In the genomic region with DNA sequence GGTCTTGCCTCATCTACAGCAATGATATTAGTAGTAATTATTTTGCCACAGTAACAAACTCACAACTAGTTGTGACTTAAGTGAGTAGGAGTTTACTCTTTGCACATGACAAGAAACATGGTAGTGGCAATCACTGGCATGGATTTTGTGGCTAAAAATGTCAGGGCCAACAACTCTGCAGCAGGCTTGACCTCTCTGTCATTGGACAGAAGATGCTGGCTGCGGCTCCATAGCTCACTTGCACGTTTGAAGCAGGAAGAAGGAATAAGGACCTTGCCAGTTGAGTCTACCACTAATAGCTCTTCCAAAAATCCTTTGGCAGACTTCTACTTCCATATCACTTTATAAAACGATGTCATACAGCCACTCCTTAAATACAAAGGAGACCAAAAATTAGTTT, we compare ENCODE assay signal across 21 cellular contexts.
DNase-seq lines count a peak whose midpoint lies in the region; ATAC-seq, FAIRE-seq and TF ChIP-seq lines count a peak whose summit lies in the region.
"Had no signal": no experiment of that assay in that cellular context is flagged by ENCODE, and none has a peak within 500 bp of the region (broad histone marks: within the 10 kb centered on the region; RNA-seq: fewer than 3 reads in every experiment).

No MANE protein-coding gene starts in this region.

- TF ChIP-seq POLR2A in HepG2 (IDR thresholded peaks at IDR 0.05; ENCODE audit: insufficient read depth in 1 of 2, low read depth in 2 of 2, low read length in 2 of 2) (no peak), right lobe of liver (IDR thresholded peaks at IDR 0.05) (no peak)

- H3K9me3 ChIP-seq in HepG2 (ENCODE audit: low read length) (no peaks in the 10 kb centered on the region), right lobe of liver (no peaks in the 10 kb centered on the region), Panc1 (ENCODE audit: control insufficient read depth, insufficient read depth, low read depth, low read length) (no peaks in the 10 kb centered on the region), mesenchymal stem cell (ENCODE audit: control insufficient read depth, low read length) (no peaks in the 10 kb centered on the region)
- H3K9me3 ChIP-seq: A549; BLaER1 treated with 17β-estradiol and CSF1 and Interleukin-3, amounts not matched to agents 10 nM and 100 nM; Caco-2 had no signal

- H3K27ac Mint-ChIP-seq in nephron progenitor cell: no peak overlapping the region
- H3K27ac Mint-ChIP-seq: B cell; CD4-positive, alpha-beta T cell; CD8-positive, alpha-beta T cell had no signal

- H3K27me3 Mint-ChIP-seq in nephron progenitor cell (ENCODE audit: low read depth, poor library complexity): no peaks in the 10 kb centered on the region
- H3K27me3 Mint-ChIP-seq: B cell; CD4-positive, alpha-beta T cell had no signal

- no peak overlapping the region for H2BK15ac ChIP-seq in mesenchymal stem cell (ENCODE audit: low read depth, poor library complexity, severe bottlenecking)

- no peaks in the 10 kb centered on the region for H3K4me1 ChIP-seq in HepG2 (ENCODE audit: insufficient read depth, low read length)
- no peaks in the 10 kb centered on the region for H3K4me1 ChIP-seq in right lobe of liver
- H3K4me1 ChIP-seq in Panc1 (ENCODE audit: control insufficient read depth, insufficient read depth, low read length): peaks cover 9% of the 10 kb centered on the region
- peaks cover 3% of the 10 kb centered on the region for H3K4me1 ChIP-seq in mesenchymal stem cell (ENCODE audit: control insufficient read depth, insufficient read depth, low read depth, low read length)
- H3K4me1 ChIP-seq: BLaER1 treated with 17β-estradiol and CSF1 and Interleukin-3, amounts not matched to agents 10 nM and 100 nM; Caco-2 had no signal

- no peak overlapping the region for H3K14ac ChIP-seq in mesenchymal stem cell (ENCODE audit: low read length in 2 of 2)

- H3K27ac ChIP-seq in HepG2 (ENCODE audit: extremely low read length, insufficient read depth, low read length): no peak overlapping the region
- no peak overlapping the region for H3K27ac ChIP-seq in right lobe of liver
- H3K27ac ChIP-seq in Panc1 (ENCODE audit: low read length): peak overlapping the region; percentile 44; the same call in 1 of the 2 replicates
- no peak overlapping the region for H3K27ac ChIP-seq in mesenchymal stem cell (ENCODE audit: low read length, poor library complexity, severe bottlenecking)
- H3K27ac ChIP-seq: 22Rv1; A549; BLaER1 treated with 17β-estradiol and CSF1 and Interleukin-3, amounts not matched to agents 10 nM and 100 nM; C4-2B had no signal

- H3K23ac ChIP-seq in mesenchymal stem cell (ENCODE audit: low read length in 2 of 2): no peak overlapping the region

- H3K4me2 ChIP-seq in HepG2 (ENCODE audit: low read depth, low read length) (no peak overlapping the region), mesenchymal stem cell (ENCODE audit: low read length, poor library complexity, severe bottlenecking) (no peak overlapping the region)
- H3K4me2 ChIP-seq: A549; BLaER1 treated with 17β-estradiol and CSF1 and Interleukin-3, amounts not matched to agents 10 nM and 100 nM had no signal

- no peak overlapping the region for H2BK5ac ChIP-seq in mesenchymal stem cell (ENCODE audit: low read depth, low read length, poor library complexity, severe bottlenecking)

- H3K4me1 Mint-ChIP-seq in nephron progenitor cell: no peaks in the 10 kb centered on the region
- H3K4me1 Mint-ChIP-seq: B cell had no signal

- in situ Hi-C loops in HepG2 (cut with HindIII; ENCODE audit: extremely low pct_ligation_motif_present, low pct_unique_long_range_greater_than_20kb): no loop called here
- in situ Hi-C loops in Panc1 (cut with HindIII; ENCODE audit: low pct_unique_long_range_greater_than_20kb, low sequenced_read_pairs): no loop called here

- TF ChIP-seq CTCF in HepG2 (CRISPR knock-in tag; IDR thresholded peaks at IDR 0.05): no peak
- no peak for TF ChIP-seq CTCF in right lobe of liver (IDR thresholded peaks at IDR 0.05)
- no peak for TF ChIP-seq CTCF in Panc1 (IDR thresholded peaks at IDR 0.05)
- no peak for TF ChIP-seq CTCF in nephron progenitor cell (IDR thresholded peaks at IDR 0.05)

- H3K27me3 ChIP-seq in HepG2 (ENCODE audit: control insufficient read depth in 1 of 2, insufficient read depth in 2 of 2, low read length in 2 of 2): no peaks in the 10 kb centered on the region
- no peaks in the 10 kb centered on the region for H3K27me3 ChIP-seq in right lobe of liver
- no peaks in the 10 kb centered on the region for H3K27me3 ChIP-seq in Panc1 (ENCODE audit: control insufficient read depth, insufficient read depth, low read length)
- no peaks in the 10 kb centered on the region for H3K27me3 ChIP-seq in mesenchymal stem cell (ENCODE audit: control insufficient read depth in 1 of 2, insufficient read depth in 1 of 2, low read length in 2 of 2)
- H3K27me3 ChIP-seq: BLaER1 treated with 17β-estradiol and CSF1 and Interleukin-3, amounts not matched to agents 10 nM and 100 nM had no signal

- peaks cover 40 to 70% of the 10 kb centered on the region in 2 experiments for H3K36me3 ChIP-seq in HepG2 (replicated peaks in 1 of 2; ENCODE audit: control insufficient read depth in 1 of 2, insufficient read depth in 2 of 2, low read length in 2 of 2)
- peaks cover 0 to 55% (median 22%) of the 10 kb centered on the region in 4 donors for H3K36me3 ChIP-seq in right lobe of liver
- peaks cover 58% of the 10 kb centered on the region for H3K36me3 ChIP-seq in Panc1 (ENCODE audit: control insufficient read depth, insufficient read depth, low read length)
- no peaks in the 10 kb centered on the region for H3K36me3 ChIP-seq in mesenchymal stem cell (ENCODE audit: control insufficient read depth in 1 of 2, insufficient read depth in 2 of 2, low read depth in 1 of 2, low read length in 2 of 2)
- H3K36me3 ChIP-seq: BLaER1 treated with 17β-estradiol and CSF1 and Interleukin-3, amounts not matched to agents 10 nM and 100 nM had no signal

- no peak overlapping the region for H2AK5ac ChIP-seq in mesenchymal stem cell (ENCODE audit: low read length, severe bottlenecking)

- H3K4me3 ChIP-seq in HepG2 (replicated peaks in 1 of 3; ENCODE audit: insufficient read depth in 1 of 3, low read depth in 2 of 3, low read length in 3 of 3) (no peak overlapping the region), right lobe of liver (no peak overlapping the region), Panc1 (ENCODE audit: low read depth in 2 of 2, low read length in 2 of 2) (no peak overlapping the region), mesenchymal stem cell (ENCODE audit: insufficient read depth in 1 of 2, low read depth in 1 of 2, low read length in 2 of 2) (no peak overlapping the region)
- H3K4me3 ChIP-seq: A549; BLaER1 treated with 17β-estradiol and CSF1 and Interleukin-3, amounts not matched to agents 10 nM and 100 nM had no signal

- H3K79me2 ChIP-seq in HepG2 (ENCODE audit: insufficient read depth, low read length): no peaks in the 10 kb centered on the region

- TF ChIP-seq EP300 in HepG2 (IDR thresholded peaks at IDR 0.05; ENCODE audit: low read depth in 2 of 2, low read length in 2 of 2) (no peak), HepG2 (CRISPR knock-in tag; IDR thresholded peaks at IDR 0.05; ENCODE audit: borderline replicate concordance) (no peak)

- no peaks in the 10 kb centered on the region for H4K20me1 ChIP-seq in HepG2 (ENCODE audit: insufficient read depth, low read length)
- H4K20me1 ChIP-seq: BLaER1 treated with 17β-estradiol and CSF1 and Interleukin-3, amounts not matched to agents 10 nM and 100 nM had no signal

- no peak overlapping the region for H3K4me3 Mint-ChIP-seq in nephron progenitor cell
- H3K4me3 Mint-ChIP-seq: B cell; CD4-positive, alpha-beta T cell; CD8-positive, alpha-beta T cell had no signal

- intact Hi-C loops in HepG2 (cut with micrococcal nuclease; ENCODE audit: unreplicated experiment) (no loop called here), right lobe of liver (cut with DNase I) (no loop called here), Panc1 (cut with micrococcal nuclease; ENCODE audit: unreplicated experiment) (no loop called here)

- WGBS in HepG2 (ENCODE audit: low lambda C conversion rate): 94% methylated on average over 3 of the region's 3 CpGs
- WGBS in right lobe of liver (ENCODE audit: insufficient coverage, low coverage, low lambda C conversion rate, missing lambda C conversion rate): 68% methylated on average over 3 of the region's 3 CpGs
- WGBS in mesenchymal stem cell: 92% methylated on average over 3 of the region's 3 CpGs

- no peak overlapping the region for H2BK12ac ChIP-seq in mesenchymal stem cell (ENCODE audit: low read length in 2 of 2)

- POLR2A ChIA-PET in HepG2 (lab: Yijun Ruan, JAX) (no interaction called here), Panc1 (lab: Charles Lee) (no interaction called here)

- no peak for FAIRE-seq in HepG2 (lab: Jason Lieb, UNC)
- FAIRE-seq: A549, D721Med, G401.6, GM12891, GM19239 had no signal

- no peak overlapping the region for H3K9ac ChIP-seq in HepG2 (ENCODE audit: insufficient read depth, low read depth, low read length)
- H3K9ac ChIP-seq in mesenchymal stem cell (ENCODE audit: low read length): no peak overlapping the region
- H3K9ac ChIP-seq: BLaER1 treated with 17β-estradiol and CSF1 and Interleukin-3, amounts not matched to agents 10 nM and 100 nM had no signal

- H3K18ac ChIP-seq in mesenchymal stem cell (ENCODE audit: low read depth in 1 of 2, low read length in 2 of 2): no peak overlapping the region

- CTCF ChIA-PET in HepG2 (lab: Yijun Ruan, JAX; ENCODE audit: low intra/inter-chr PET ratio, low total read pairs) (no interaction called here), Panc1 (lab: Charles Lee) (no interaction called here)

- BruUV-seq in HepG2 (replicated peaks; lab: Mats Ljungman, UMichigan): no TSS peak
- no TSS peak for BruUV-seq in Panc1 (replicated peaks; lab: Mats Ljungman, UMichigan)

- H4K8ac ChIP-seq in mesenchymal stem cell (ENCODE audit: low read length): no peak overlapping the region

- H2AFZ ChIP-seq in HepG2 (ENCODE audit: low read length) (no peak overlapping the region), mesenchymal stem cell (ENCODE audit: low read depth, low read length) (no peak overlapping the region)

- H3K79me1 ChIP-seq in mesenchymal stem cell (replicated peaks; ENCODE audit: low read length, poor library complexity, severe bottlenecking): no peaks in the 10 kb centered on the region

- ATAC-seq in HepG2 (no peak), right lobe of liver (no peak), Panc1 (no peak)
- ATAC-seq: A549; CD8-positive, alpha-beta T cell had no signal

- H3K9me3 Mint-ChIP-seq in nephron progenitor cell: no peaks in the 10 kb centered on the region
- H3K9me3 Mint-ChIP-seq: CD4-positive, alpha-beta T cell had no signal

- no peaks in the 10 kb centered on the region for H3K36me3 Mint-ChIP-seq in nephron progenitor cell (ENCODE audit: low read depth)
- H3K36me3 Mint-ChIP-seq: CD8-positive, alpha-beta T cell had no signal

- no peak overlapping the region for H2BK120ac ChIP-seq in mesenchymal stem cell (ENCODE audit: low read depth, low read length)

- no peak overlapping the region for H3K4ac ChIP-seq in mesenchymal stem cell (ENCODE audit: low read depth in 1 of 2, low read length in 2 of 2)

- no peak overlapping the region for H4K91ac ChIP-seq in mesenchymal stem cell (ENCODE audit: low read length)

- DNase-seq in HepG2 (ENCODE audit: low spot score) (no peak), right lobe of liver (no peak), Panc1 (ENCODE audit: low read depth, low spot score) (no peak), nephron progenitor cell (no peak), mesenchymal stem cell (no peak)
- DNase-seq: AML-193; Caco-2; Calu3; CD4-positive, alpha-beta T cell; CD8-positive, alpha-beta T cell; DMS79 treated with DMSO at 0.1 percent for 48 hours; GF-D8 had no signal

- no peak for TF ChIP-seq RAD21 in HepG2 (CRISPR knock-in tag; IDR thresholded peaks at IDR 0.05)
